In genomic region chr12:1436015-1436414, GRCh38 we compare ENCODE assay signal across 21 cellular contexts.
"Had no signal": no experiment of that assay in that cellular context is flagged by ENCODE, and none has a peak within 500 bp of the region (broad histone marks: within the 10 kb centered on the region; RNA-seq: fewer than 3 reads in every experiment).

No MANE protein-coding gene starts in this region.

- H3K27ac Mint-ChIP-seq: activated CD4-positive, alpha-beta memory T cell treated with anti-CD3 and anti-CD28 coated beads for 36 hours; activated naive CD4-positive, alpha-beta T cell treated with anti-CD3 and anti-CD28 coated beads, Interleukin-2, amount 10 ng/mL, durations not matched to agents 7 days and 5 days; activated T-cell treated with anti-CD3 and anti-CD28 coated beads, Interleukin-2, amount 50 U/mL, for 72 hours; progenitor cell of endocrine pancreas; T-helper 1 cell treated with Interleukin-12 subunit alpha and Interleukin-12 subunit beta and Interleukin-4 antibody, amounts not matched to agents 30 μg/mL and 1 μg/mL, for 36 hours had no signal

- H3K4me3 Mint-ChIP-seq: activated CD4-positive, alpha-beta memory T cell treated with anti-CD3 and anti-CD28 coated beads for 36 hours; activated naive CD4-positive, alpha-beta T cell treated with anti-CD3 and anti-CD28 coated beads, Interleukin-2, amount 10 ng/mL, durations not matched to agents 7 days and 5 days; activated T-cell treated with anti-CD3 and anti-CD28 coated beads, Interleukin-2, amount 50 U/mL, for 72 hours; naive thymus-derived CD8-positive, alpha-beta T cell; T-helper 1 cell treated with Interleukin-12 subunit alpha and Interleukin-12 subunit beta and Interleukin-4 antibody, amounts not matched to agents 30 μg/mL and 1 μg/mL, for 36 hours had no signal

- H3K27ac ChIP-seq: spleen, testis had no signal

- H3K4me3 ChIP-seq: lung, spleen, testis, upper lobe of left lung had no signal

- H3K36me3 ChIP-seq: upper lobe of left lung had no signal

- H3K27me3 ChIP-seq: spleen, testis, upper lobe of left lung had no signal

- H3K9me3 Mint-ChIP-seq: activated CD4-positive, alpha-beta memory T cell treated with anti-CD3 and anti-CD28 coated beads for 36 hours; activated naive CD4-positive, alpha-beta T cell treated with anti-CD3 and anti-CD28 coated beads, Interleukin-2, amount 10 ng/mL, durations not matched to agents 7 days and 5 days; activated T-cell treated with anti-CD3 and anti-CD28 coated beads, Interleukin-2, amount 50 U/mL, for 72 hours; naive thymus-derived CD8-positive, alpha-beta T cell; T-helper 1 cell treated with Interleukin-12 subunit alpha and Interleukin-12 subunit beta and Interleukin-4 antibody, amounts not matched to agents 30 μg/mL and 1 μg/mL, for 36 hours had no signal

- H3K27me3 Mint-ChIP-seq: activated CD4-positive, alpha-beta memory T cell treated with anti-CD3 and anti-CD28 coated beads for 36 hours; activated naive CD4-positive, alpha-beta T cell treated with anti-CD3 and anti-CD28 coated beads, Interleukin-2, amount 10 ng/mL, durations not matched to agents 7 days and 5 days; naive thymus-derived CD8-positive, alpha-beta T cell; progenitor cell of endocrine pancreas had no signal

- DNase-seq: activated CD4-positive, alpha-beta memory T cell treated with anti-CD3 and anti-CD28 coated beads for 36 hours; activated CD4-positive, alpha-beta T cell treated with anti-CD3 and anti-CD28 coated beads for 4 hours; activated CD4-positive, CD25-positive, alpha-beta regulatory T cell; activated effector memory CD4-positive, alpha-beta T cell treated with anti-CD3 and anti-CD28 coated beads, Interleukin-2, amount 50 U/mL, for 16 hours; activated naive CD4-positive, alpha-beta T cell treated with anti-CD3 and anti-CD28 coated beads, Interleukin-2, amount 10 ng/mL, durations not matched to agents 7 days and 5 days; activated T-cell treated with anti-CD3 and anti-CD28 coated beads, Interleukin-2, amount 50 U/mL, for 72 hours; caudate nucleus; effector memory CD4-positive, alpha-beta T cell; islet precursor cell; left cardiac atrium; naive thymus-derived CD8-positive, alpha-beta T cell; retina; spleen; stimulated activated CD4-positive, alpha-beta T cell treated with anti-CD3 and anti-CD28 coated beads, Interleukin-4, amount 100 ng/mL, for 1 hour; stimulated activated naive CD4-positive, alpha-beta T cell; T1000; testis; upper lobe of left lung had no signal

- H3K9me3 ChIP-seq: spleen, testis, upper lobe of left lung had no signal

- H3K36me3 Mint-ChIP-seq: activated CD4-positive, alpha-beta memory T cell treated with anti-CD3 and anti-CD28 coated beads for 36 hours; activated naive CD4-positive, alpha-beta T cell treated with anti-CD3 and anti-CD28 coated beads, Interleukin-2, amount 10 ng/mL, durations not matched to agents 7 days and 5 days had no signal

- H3K4me1 ChIP-seq: spleen, testis had no signal

- H3K4me1 Mint-ChIP-seq: activated naive CD4-positive, alpha-beta T cell treated with anti-CD3 and anti-CD28 coated beads, Interleukin-2, amount 10 ng/mL, durations not matched to agents 7 days and 5 days had no signal
